In the genomic region with DNA sequence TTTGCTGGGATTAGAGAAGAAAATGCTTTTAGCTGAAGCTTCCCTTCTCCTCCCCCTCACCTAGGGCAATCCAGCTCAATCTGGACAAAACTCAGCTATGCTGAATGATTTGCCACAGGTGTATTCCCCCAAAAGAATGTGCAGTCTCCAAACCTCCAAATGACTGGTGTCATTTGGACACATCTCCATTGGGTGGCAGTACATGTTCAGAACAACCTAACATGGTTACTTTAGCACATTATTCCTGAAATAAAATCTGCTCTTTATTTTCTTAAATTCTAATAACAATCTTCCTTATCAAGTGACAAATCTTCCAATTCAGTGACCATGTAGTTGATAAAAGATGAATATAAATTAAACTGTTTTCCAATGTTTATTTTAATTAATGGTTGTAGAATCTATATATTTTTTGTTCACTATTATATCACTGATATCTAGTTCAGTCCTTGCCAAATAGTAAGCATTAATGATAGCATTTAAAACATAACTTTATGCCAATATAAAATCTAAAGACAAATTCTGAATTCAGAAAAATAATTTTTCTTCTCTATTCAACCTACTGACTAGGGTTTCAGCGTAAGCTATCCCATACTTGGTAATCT, we compare ENCODE assay signal across 8 cellular contexts.
A peak's percentile ranks its signal among the peaks of the same experiment; 100 is the strongest.
DNase-seq lines count a peak whose midpoint lies in the region; ATAC-seq and TF ChIP-seq lines count a peak whose summit lies in the region.

No MANE protein-coding gene starts in this region.

- ATAC-seq in GM21390 (IDR thresholded peaks at IDR 0.05; ENCODE audit: unreplicated experiment) = peak; percentile 53

- DNase-seq in Caki2 (ENCODE audit: low read depth) (peak; percentile 6), NCI-H748 (lab: John Stamatoyannopoulos, UW; ENCODE audit: unreplicated experiment) (peak; percentile 52), dermis microvascular lymphatic vessel endothelial cell (ENCODE audit: low read depth in 2 of 2) (peak; percentile 27 to 54), neural crest cell (ENCODE audit: low read depth, low spot score) (peak; percentile 4), hepatic stellate cell (ENCODE audit: low spot score) (no peak), mucosa of gallbladder (ENCODE audit: low spot score) (no peak)
- no peak for DNase-seq in activated T-helper 1 cell treated with anti-CD3 and anti-CD28 coated beads, Interleukin-12 subunit alpha, Interleukin-12 subunit beta, Interleukin-2, Interleukin-4 antibody, amounts not matched to agents 30 ng/mL and 10 ng/mL and 1 ng/mL, durations not matched to agents 14 hours and 24 hours and 36 hours (ENCODE audit: low spot score)

- peaks cover 13% of the 10 kb centered on the region for H3K4me1 Mint-ChIP-seq in neural crest cell
- no peaks in the 10 kb centered on the region for H3K4me1 Mint-ChIP-seq in activated T-helper 1 cell treated with anti-CD3 and anti-CD28 coated beads, Interleukin-12 subunit alpha, Interleukin-12 subunit beta, Interleukin-2, Interleukin-4 antibody, amounts not matched to agents 30 ng/mL and 10 ng/mL and 1 ng/mL, durations not matched to agents 14 hours and 24 hours and 36 hours (ENCODE audit: low read depth)

- peaks cover 8% of the 10 kb centered on the region for H3K9me3 Mint-ChIP-seq in neural crest cell
- H3K9me3 Mint-ChIP-seq in activated T-helper 1 cell treated with anti-CD3 and anti-CD28 coated beads, Interleukin-12 subunit alpha, Interleukin-12 subunit beta, Interleukin-2, Interleukin-4 antibody, amounts not matched to agents 30 ng/mL and 10 ng/mL and 1 ng/mL, durations not matched to agents 14 hours and 24 hours and 36 hours = no peaks in the 10 kb centered on the region

- peaks cover 3% of the 10 kb centered on the region for H3K36me3 Mint-ChIP-seq in neural crest cell (ENCODE audit: low read depth)
- H3K36me3 Mint-ChIP-seq in activated T-helper 1 cell treated with anti-CD3 and anti-CD28 coated beads, Interleukin-12 subunit alpha, Interleukin-12 subunit beta, Interleukin-2, Interleukin-4 antibody, amounts not matched to agents 30 ng/mL and 10 ng/mL and 1 ng/mL, durations not matched to agents 14 hours and 24 hours and 36 hours (ENCODE audit: low read depth) = no peaks in the 10 kb centered on the region

- H3K27me3 Mint-ChIP-seq in neural crest cell (ENCODE audit: low read depth) = no peaks in the 10 kb centered on the region
- H3K27me3 Mint-ChIP-seq in activated T-helper 1 cell treated with anti-CD3 and anti-CD28 coated beads, Interleukin-12 subunit alpha, Interleukin-12 subunit beta, Interleukin-2, Interleukin-4 antibody, amounts not matched to agents 30 ng/mL and 10 ng/mL and 1 ng/mL, durations not matched to agents 14 hours and 24 hours and 36 hours (ENCODE audit: insufficient read depth) = peaks cover 17% of the 10 kb centered on the region

- no peak overlapping the region for H3K27ac Mint-ChIP-seq in neural crest cell (ENCODE audit: unreplicated experiment)
- no peak overlapping the region for H3K27ac Mint-ChIP-seq in activated T-helper 1 cell treated with anti-CD3 and anti-CD28 coated beads, Interleukin-12 subunit alpha, Interleukin-12 subunit beta, Interleukin-2, Interleukin-4 antibody, amounts not matched to agents 30 ng/mL and 10 ng/mL and 1 ng/mL, durations not matched to agents 14 hours and 24 hours and 36 hours

- no peak overlapping the region for H3K4me3 Mint-ChIP-seq in neural crest cell
- no peak overlapping the region for H3K4me3 Mint-ChIP-seq in activated T-helper 1 cell treated with anti-CD3 and anti-CD28 coated beads, Interleukin-12 subunit alpha, Interleukin-12 subunit beta, Interleukin-2, Interleukin-4 antibody, amounts not matched to agents 30 ng/mL and 10 ng/mL and 1 ng/mL, durations not matched to agents 14 hours and 24 hours and 36 hours

- in situ Hi-C loops in Caki2 (cut with HindIII; ENCODE audit: low pct_unique_long_range_greater_than_20kb, low sequenced_read_pairs) = no loop called here

- intact Hi-C loops in activated T-helper 1 cell treated with anti-CD3 and anti-CD28 coated beads, Interleukin-12 subunit alpha, Interleukin-12 subunit beta, Interleukin-2, Interleukin-4 antibody, amounts not matched to agents 30 ng/mL and 10 ng/mL and 1 ng/mL, durations not matched to agents 14 hours and 24 hours and 36 hours (cut with micrococcal nuclease) = loop anchor here (1.0 kb wide), 1 partner anchor 1058 kb away; no protein-coding TSS in a partner anchor

- TF ChIP-seq CTCF in neural crest cell (conservative IDR thresholded peaks at IDR 0.05) = peak; percentile 74

Comparison
In these comparisons a context has a peak if more than half of its experiments do, and no peak if none do; other contexts are left out.
1. DNase-seq: peak in Caki2 (single experiment), NCI-H748 (single experiment), dermis microvascular lymphatic vessel endothelial cell (2 of 2) and neural crest cell (single experiment); none in hepatic stellate cell (single experiment), mucosa of gallbladder (single experiment) and activated T-helper 1 cell treated with anti-CD3 and anti-CD28 coated beads, Interleukin-12 subunit alpha, Interleukin-12 subunit beta, Interleukin-2, Interleukin-4 antibody, amounts not matched to agents 30 ng/mL and 10 ng/mL and 1 ng/mL, durations not matched to agents 14 hours and 24 hours and 36 hours (single experiment).